Comparison of ENCODE assay signal across 7 cellular contexts in the genomic region with DNA sequence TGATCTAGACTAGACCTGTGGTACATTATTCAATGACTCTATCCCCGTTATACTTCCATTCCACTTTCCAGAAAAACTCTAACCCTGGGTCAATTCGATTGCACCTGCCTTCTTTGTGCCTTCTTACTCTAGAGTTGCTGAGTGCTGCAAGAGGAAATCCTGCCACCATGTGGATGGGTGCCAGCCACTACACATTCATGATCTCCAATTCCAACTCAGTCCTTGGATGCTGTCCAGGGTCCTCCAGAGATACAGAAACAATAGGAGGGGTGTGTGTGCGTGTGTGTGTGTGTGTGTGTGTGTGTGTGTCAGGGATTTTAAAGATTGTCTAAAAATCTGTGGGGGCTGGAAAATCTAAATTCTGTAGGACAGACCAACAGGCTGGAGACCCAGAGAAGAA. TPM values are rescaled to one million over a fixed set of nuclear protein-coding genes. Genes with fewer than 3 reads are reported as not detected.
A peak's percentile ranks its signal among the peaks of the same experiment; 100 is the strongest.
DNase-seq lines count a peak whose midpoint lies in the region; TF ChIP-seq lines count a peak whose summit lies in the region.

No MANE protein-coding gene starts in this region.

- DNase-seq in GM04504 (ENCODE audit: low read depth): peak; percentile 10
- DNase-seq in SJCRH30: peak; percentile 76 to 80
- DNase-seq in astrocyte of the spinal cord (ENCODE audit: low read depth, low spot score): peak; percentile 61
- DNase-seq in immature natural killer cell: peak in 2 of 3 donors; percentile 15 to 18
- DNase-seq in stimulated activated CD4-positive, alpha-beta T cell treated with anti-CD3 and anti-CD28 coated beads, Interleukin-2, amount 100 ng/mL, for 48 hours: peak; percentile 7 to 18
- DNase-seq in posterior vena cava (ENCODE audit: low spot score): no peak

- H3K4me3 Mint-ChIP-seq in immature natural killer cell: no peak overlapping the region

- H3K36me3 ChIP-seq in SJCRH30: no peaks in the 10 kb centered on the region

- H3K4me1 Mint-ChIP-seq in immature natural killer cell: no peaks in the 10 kb centered on the region

- H3K4me3 ChIP-seq in SJCRH30: no peak overlapping the region
- no peak overlapping the region for H3K4me3 ChIP-seq in astrocyte of the spinal cord (ENCODE audit: low read depth, low read length)

- H3K27ac ChIP-seq in SJCRH30: no peak overlapping the region

- H3K9me3 Mint-ChIP-seq in immature natural killer cell: no peaks in the 10 kb centered on the region

- no peak overlapping the region for H3K27ac Mint-ChIP-seq in immature natural killer cell

- H3K27me3 ChIP-seq in SJCRH30: no peaks in the 10 kb centered on the region

- peak; percentile 57 for TF ChIP-seq CTCF in LNCAP (IDR thresholded peaks at IDR 0.05)
- TF ChIP-seq CTCF in astrocyte of the spinal cord (IDR thresholded peaks at IDR 0.05; ENCODE audit: low read depth, low read length): peak; percentile 45

- intact Hi-C loops in posterior vena cava (cut with DNase I): no loop called here

- in situ Hi-C loops in astrocyte of the spinal cord (cut with HindIII; ENCODE audit: low sequenced_read_pairs): no loop called here

- H3K36me3 Mint-ChIP-seq in immature natural killer cell: no peaks in the 10 kb centered on the region

- H3K4me1 ChIP-seq in SJCRH30: no peaks in the 10 kb centered on the region

- H3K27me3 Mint-ChIP-seq in immature natural killer cell (ENCODE audit: low read depth in 3 of 3): peaks cover 0 to 3% (median 2%) of the 10 kb centered on the region in 3 donors

- H3K9me3 ChIP-seq in SJCRH30 (replicated peaks): no peaks in the 10 kb centered on the region

RNA-seq across cellular contexts. Expression of a gene that starts 42.9 kb away (rescaled TPM):
- 12.0 and 13.6 TPM in 2 replicates for total RNA-seq in SJCRH30 (2014; rRNA removed; shearing (Covaris generic))
- 1 to 10 TPM; 3.2 to 5.7 (median 3.8) TPM for polyA plus RNA-seq in immature natural killer cell
- 1 to 10 TPM; 8.2 to 9.1 TPM for total RNA-seq in posterior vena cava

RNA-seq across cellular contexts. Expression of a gene that starts 55.8 kb away (rescaled TPM):
- not detected in 2 replicates for total RNA-seq in SJCRH30 (2014; rRNA removed; shearing (Covaris generic))
- under 1 TPM in 2 of 3 donors, not detected in 1; 0.17 to 0.34 TPM for polyA plus RNA-seq in immature natural killer cell
- total RNA-seq in posterior vena cava: under 1 TPM; 0.33 to 0.42 TPM
